Comparison of ENCODE assay signal across 7 cellular contexts in genomic region chr2:160429248-160430000, GRCh38.
A peak's percentile ranks its signal among the peaks of the same experiment; 100 is the strongest.
DNase-seq lines count a peak whose midpoint lies in the region; ATAC-seq and TF ChIP-seq lines count a peak whose summit lies in the region.

No MANE protein-coding gene starts in this region.

- TF ChIP-seq CTCF in natural killer cell (IDR thresholded peaks at IDR 0.05): peak; percentile 74

- no peaks in the 10 kb centered on the region for H3K36me3 Mint-ChIP-seq in natural killer cell
- peaks cover 24% of the 10 kb centered on the region for H3K36me3 Mint-ChIP-seq in activated CD4-positive, alpha-beta T cell treated with anti-CD3 and anti-CD28 coated beads, Interleukin-2, amount 10 ng/mL, durations not matched to agents 24 days and 14 days (ENCODE audit: low read depth)

- peak overlapping the region; percentile 93 to 95 for H3K27ac Mint-ChIP-seq in natural killer cell
- no peak overlapping the region for H3K27ac Mint-ChIP-seq in activated CD4-positive, alpha-beta T cell treated with anti-CD3 and anti-CD28 coated beads, Interleukin-2, amount 10 ng/mL, durations not matched to agents 24 days and 14 days

- H3K4me3 Mint-ChIP-seq in natural killer cell: peak overlapping the region; percentile 66
- no peak overlapping the region for H3K4me3 Mint-ChIP-seq in activated CD4-positive, alpha-beta T cell treated with anti-CD3 and anti-CD28 coated beads, Interleukin-2, amount 10 ng/mL, durations not matched to agents 24 days and 14 days

- H3K9me3 Mint-ChIP-seq in natural killer cell: no peaks in the 10 kb centered on the region
- H3K9me3 Mint-ChIP-seq in activated CD4-positive, alpha-beta T cell treated with anti-CD3 and anti-CD28 coated beads, Interleukin-2, amount 10 ng/mL, durations not matched to agents 24 days and 14 days: no peaks in the 10 kb centered on the region

- no peaks in the 10 kb centered on the region for H3K27me3 Mint-ChIP-seq in natural killer cell (ENCODE audit: low read depth in 2 of 2)
- H3K27me3 Mint-ChIP-seq in activated CD4-positive, alpha-beta T cell treated with anti-CD3 and anti-CD28 coated beads, Interleukin-2, amount 10 ng/mL, durations not matched to agents 24 days and 14 days: no peaks in the 10 kb centered on the region

- peak; percentile 44 for ATAC-seq in HG03378 (IDR thresholded peaks at IDR 0.05; ENCODE audit: unreplicated experiment)
- peak; percentile 60 to 64 (median 62) for ATAC-seq in natural killer cell

- DNase-seq in EH (ENCODE audit: low read depth) (peak; percentile 64), RKO (ENCODE audit: low spot score) (peak; percentile 79), dermis blood vessel endothelial cell (peak; percentile 83), natural killer cell (no peak), NCI-H1048 (lab: John Stamatoyannopoulos, UW) (no peak)
- no peak for DNase-seq in activated CD4-positive, alpha-beta T cell treated with anti-CD3 and anti-CD28 coated beads, Interleukin-2, amount 10 ng/mL, durations not matched to agents 24 days and 14 days

- intact Hi-C loops in natural killer cell (cut with micrococcal nuclease): loop anchor here (2.0 kb wide), 1 partner anchor 35 kb away; no protein-coding TSS in a partner anchor
- intact Hi-C loops in activated CD4-positive, alpha-beta T cell treated with anti-CD3 and anti-CD28 coated beads, Interleukin-2, amount 10 ng/mL, durations not matched to agents 24 days and 14 days (cut with micrococcal nuclease): loop anchor here (1.0 to 5.0 kb wide), 4 partner anchors 18 to 63 kb away; no protein-coding TSS in a partner anchor

- peaks cover 33 to 36% of the 10 kb centered on the region in 2 donors for H3K4me1 Mint-ChIP-seq in natural killer cell
- H3K4me1 Mint-ChIP-seq in activated CD4-positive, alpha-beta T cell treated with anti-CD3 and anti-CD28 coated beads, Interleukin-2, amount 10 ng/mL, durations not matched to agents 24 days and 14 days: peaks cover 49% of the 10 kb centered on the region

Comparison
In these comparisons a context has a peak if more than half of its experiments do, and no peak if none do; other contexts are left out.
1. DNase-seq: peak in EH (single experiment), RKO (single experiment) and dermis blood vessel endothelial cell (single experiment); none in natural killer cell (single experiment), NCI-H1048 (single experiment) and activated CD4-positive, alpha-beta T cell treated with anti-CD3 and anti-CD28 coated beads, Interleukin-2, amount 10 ng/mL, durations not matched to agents 24 days and 14 days (single experiment).